20 cellular contexts compared by ENCODE assay signal in the genomic region with DNA sequence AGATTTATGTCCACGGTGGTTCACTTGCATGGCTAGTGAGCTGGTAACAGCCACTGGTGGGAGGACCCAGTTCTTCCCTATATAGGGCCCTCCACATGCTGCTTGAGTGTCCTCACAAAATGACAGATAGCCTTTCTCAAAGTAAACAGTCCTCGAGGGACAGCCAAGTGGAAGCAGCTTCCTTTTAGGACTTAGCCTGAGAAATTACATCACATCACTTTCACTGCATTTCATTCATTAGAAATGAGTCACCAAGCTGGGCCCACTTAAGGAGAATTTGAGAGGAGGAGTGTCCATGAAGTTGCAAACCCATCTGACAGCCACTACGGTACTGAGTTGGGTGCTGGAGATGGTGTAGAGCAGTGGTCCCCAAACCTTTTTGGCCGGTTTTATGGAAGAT. TPM values are rescaled to one million over a fixed set of nuclear protein-coding genes. Genes with fewer than 3 reads are reported as not detected.
DNase-seq lines count a peak whose midpoint lies in the region; ATAC-seq, FAIRE-seq and TF ChIP-seq lines count a peak whose summit lies in the region.
"Had no signal": no experiment of that assay in that cellular context is flagged by ENCODE, and none has a peak within 500 bp of the region (broad histone marks: within the 10 kb centered on the region; RNA-seq: fewer than 3 reads in every experiment).

No MANE protein-coding gene starts in this region.

- H3K36me3 Mint-ChIP-seq in mesothelial cell of epicardium = no peaks in the 10 kb centered on the region
- H3K36me3 Mint-ChIP-seq: activated naive CD8-positive, alpha-beta T cell treated with anti-CD3 and anti-CD28 coated beads for 36 hours had no signal

- TF ChIP-seq CTCF in K562 (IDR thresholded peaks at IDR 0.05 in 2 of 3, conservative IDR thresholded peaks at IDR 0.05 in 1 of 3; ENCODE audit: insufficient read depth in 2 of 3, low read depth in 1 of 3, low read length in 3 of 3) = no peak
- no peak for TF ChIP-seq CTCF in mesothelial cell of epicardium (IDR thresholded peaks at IDR 0.05; ENCODE audit: unreplicated experiment)
- TF ChIP-seq CTCF in D721Med (IDR thresholded peaks at IDR 0.05; ENCODE audit: insufficient read depth, missing control alignments) = no peak

- H3K79me2 ChIP-seq in K562 (ENCODE audit: control insufficient read depth, insufficient read depth, low read length) = no peaks in the 10 kb centered on the region

- peaks cover 6% of the 10 kb centered on the region for H3K9me3 Mint-ChIP-seq in mesothelial cell of epicardium
- H3K9me3 Mint-ChIP-seq in stimulated activated naive CD8-positive, alpha-beta T cell treated with anti-CD3 and anti-CD28 coated beads, Interleukin-15, amount 100 ng/mL, for 72 hours = peaks cover 4 to 7% of the 10 kb centered on the region in 2 donors
- H3K9me3 Mint-ChIP-seq: activated naive CD8-positive, alpha-beta T cell treated with anti-CD3 and anti-CD28 coated beads for 36 hours; activated T-cell treated with anti-CD3 and anti-CD28 coated beads, Interleukin-2, amount 50 U/mL, for 4 hours had no signal

- intact Hi-C loops in K562 (cut with micrococcal nuclease) = no loop called here

- DNase-seq in EH (ENCODE audit: low read depth) = peak; percentile 8
- peak; percentile 20 for DNase-seq in LoVo (ENCODE audit: low spot score)
- peak in 1 of 4 experiments; percentile 7 for DNase-seq in K562 (ENCODE audit: extremely low read depth in 1 of 4, low spot score in 3 of 4)
- DNase-seq in mesothelial cell of epicardium (ENCODE audit: low spot score in 2 of 2, unreplicated experiment in 2 of 2) = no peak
- no peak for DNase-seq in stimulated activated naive CD8-positive, alpha-beta T cell treated with anti-CD3 and anti-CD28 coated beads, Interleukin-15, amount 100 ng/mL, for 72 hours
- DNase-seq in D721Med (ENCODE audit: insufficient read length, low spot score) = no peak
- DNase-seq: activated CD4-positive, alpha-beta T cell treated with anti-CD3 and anti-CD28 coated beads, Interleukin-2, amount 50 U/mL, for 48 hours; activated naive CD8-positive, alpha-beta T cell treated with anti-CD3 and anti-CD28 coated beads for 36 hours; activated T-cell treated with anti-CD3 and anti-CD28 coated beads, Interleukin-2, amount 50 U/mL, for 4 hours; esophagus squamous epithelium; left ventricle myocardium inferior; NCI-H1930; NCI-H526 treated with DMSO at 0.1 percent for 48 hours; pancreas had no signal

- H3K4me3 Mint-ChIP-seq in mesothelial cell of epicardium = no peak overlapping the region
- H3K4me3 Mint-ChIP-seq in stimulated activated naive CD8-positive, alpha-beta T cell treated with anti-CD3 and anti-CD28 coated beads, Interleukin-15, amount 100 ng/mL, for 72 hours = no peak overlapping the region
- H3K4me3 Mint-ChIP-seq: activated naive CD8-positive, alpha-beta T cell treated with anti-CD3 and anti-CD28 coated beads for 36 hours; activated T-cell treated with anti-CD3 and anti-CD28 coated beads, Interleukin-2, amount 50 U/mL, for 4 hours had no signal

- in situ Hi-C loops in K562 (cut with MboI) = no loop called here

- H3K27me3 ChIP-seq in K562 (ENCODE audit: control insufficient read depth in 2 of 2, insufficient read depth in 2 of 2, low read length in 2 of 2) = no peaks in the 10 kb centered on the region
- H3K27me3 ChIP-seq: BLaER1, pancreas had no signal

- no peak overlapping the region for H3K4me3 ChIP-seq in K562
- H3K4me3 ChIP-seq: BLaER1, esophagus squamous epithelium, left ventricle myocardium inferior, pancreas, skin epidermis, thoracic aorta had no signal

- peak overlapping the region; percentile 58 for H3K27ac Mint-ChIP-seq in mesothelial cell of epicardium
- H3K27ac Mint-ChIP-seq in stimulated activated naive CD8-positive, alpha-beta T cell treated with anti-CD3 and anti-CD28 coated beads, Interleukin-15, amount 100 ng/mL, for 72 hours = no peak overlapping the region
- H3K27ac Mint-ChIP-seq: activated naive CD8-positive, alpha-beta T cell treated with anti-CD3 and anti-CD28 coated beads for 36 hours had no signal

- no peaks in the 10 kb centered on the region for H3K9me3 ChIP-seq in K562 (replicated peaks; ENCODE audit: control insufficient read depth, insufficient read depth, low read depth, low read length)
- H3K9me3 ChIP-seq: BLaER1, esophagus squamous epithelium, left ventricle myocardium inferior, pancreas, thoracic aorta had no signal

- no peak for TF ChIP-seq EP300 in K562 (IDR thresholded peaks at IDR 0.05; ENCODE audit: low read length)

- no peak overlapping the region for H2AFZ ChIP-seq in K562 (ENCODE audit: low read depth, low read length)

- no TSS peak for BruUV-seq in K562 (replicated peaks; lab: Mats Ljungman, UMichigan)

- 32% methylated on average over 4 of the region's 4 CpGs for WGBS in K562 (ENCODE audit: insufficient coverage, low coverage, missing lambda C conversion rate)

- H3K9ac ChIP-seq in K562 (ENCODE audit: insufficient read depth in 1 of 2, low read depth in 2 of 2, low read length in 2 of 2) = no peak overlapping the region
- H3K9ac ChIP-seq: BLaER1 had no signal

- 0 out of 3 replicates have a peak, but pooled peaks cover 8% of the 10 kb centered on the region for H3K36me3 ChIP-seq in K562 (ENCODE audit: control insufficient read depth, insufficient read depth, low read length)
- H3K36me3 ChIP-seq: BLaER1, esophagus squamous epithelium, left ventricle myocardium inferior, pancreas, thoracic aorta had no signal

- POLR2A ChIA-PET in K562 (lab: Yijun Ruan, JAX) = interaction anchor here (0.7 kb wide), 1 partner anchor 30 kb away, joined by 3 read pairs; no protein-coding TSS in a partner anchor

- TF ChIP-seq RAD21 in K562 (CRISPR knock-in tag; conservative IDR thresholded peaks at IDR 0.05 in 1 of 2, IDR thresholded peaks at IDR 0.05 in 1 of 2) = no peak

- H3K4me1 ChIP-seq in K562 (replicated peaks in 1 of 2; ENCODE audit: control insufficient read depth in 2 of 2, insufficient read depth in 2 of 2, low read length in 2 of 2) = peaks cover 0 to 8% of the 10 kb centered on the region in 2 experiments; a peak in 2 of 5 replicates
- H3K4me1 ChIP-seq: BLaER1, esophagus squamous epithelium, left ventricle myocardium inferior, pancreas had no signal

- H3K9me1 ChIP-seq in K562 (ENCODE audit: control insufficient read depth, insufficient read depth, low read length) = no peaks in the 10 kb centered on the region

- H4K20me1 ChIP-seq in K562 (replicated peaks; ENCODE audit: control insufficient read depth, insufficient read depth, low read length) = no peaks in the 10 kb centered on the region
- H4K20me1 ChIP-seq: BLaER1 had no signal

- peaks cover 1% of the 10 kb centered on the region for H3K27me3 Mint-ChIP-seq in mesothelial cell of epicardium (ENCODE audit: low read depth)
- peaks cover 14% of the 10 kb centered on the region for H3K27me3 Mint-ChIP-seq in stimulated activated naive CD8-positive, alpha-beta T cell treated with anti-CD3 and anti-CD28 coated beads, Interleukin-15, amount 100 ng/mL, for 72 hours

- ATAC-seq in K562 (no peak), HG03521 (IDR thresholded peaks at IDR 0.05; ENCODE audit: unreplicated experiment) (no peak), HG03342 (IDR thresholded peaks at IDR 0.05; ENCODE audit: unreplicated experiment) (no peak)
- no peak for ATAC-seq in stimulated activated naive CD8-positive, alpha-beta T cell treated with anti-CD3 and anti-CD28 coated beads, Interleukin-15, amount 100 ng/mL, for 72 hours
- ATAC-seq: activated T-cell treated with anti-CD3 and anti-CD28 coated beads, Interleukin-2, amount 50 U/mL, for 4 hours; pancreas had no signal

- no peak overlapping the region for H3K27ac ChIP-seq in K562 (ENCODE audit: extremely low read depth, low read depth, low read length)
- H3K27ac ChIP-seq: BLaER1, esophagus squamous epithelium, left ventricle myocardium inferior, pancreas, skin epidermis, thoracic aorta had no signal

- H3K4me2 ChIP-seq in K562 (ENCODE audit: insufficient read depth, low read length) = no peak overlapping the region
- H3K4me2 ChIP-seq: BLaER1 had no signal

- no peak for FAIRE-seq in K562 (lab: Jason Lieb, UNC)
- no peak for FAIRE-seq in D721Med (lab: Jason Lieb, UNC)
- FAIRE-seq: pancreas had no signal

- CTCF ChIA-PET in K562 (lab: Yijun Ruan, JAX; ENCODE audit: low intra/inter-chr PET ratio) = no interaction called here

- H3K4me1 Mint-ChIP-seq in mesothelial cell of epicardium = peaks cover 22% of the 10 kb centered on the region
- no peaks in the 10 kb centered on the region for H3K4me1 Mint-ChIP-seq in stimulated activated naive CD8-positive, alpha-beta T cell treated with anti-CD3 and anti-CD28 coated beads, Interleukin-15, amount 100 ng/mL, for 72 hours
- H3K4me1 Mint-ChIP-seq: activated naive CD8-positive, alpha-beta T cell treated with anti-CD3 and anti-CD28 coated beads for 36 hours had no signal

- TF ChIP-seq POLR2A in K562 (conservative IDR thresholded peaks at IDR 0.05) = no peak

RNA-seq across cellular contexts. Expression of a gene that starts 7.0 kb away (rescaled TPM):
- 0.23 and 0.28 TPM in 2 replicates for total RNA-seq in K562 (2011; cell fraction: chromatin; rRNA removed; ENCODE audit: low replicate concordance)
- total RNA-seq in K562 (2011; cell fraction: nucleolus; rRNA removed) = 0.39 and 0.50 TPM in 2 replicates
- 0.23 and 0.51 TPM in 2 replicates for total RNA-seq in K562 (2011; cell fraction: nucleoplasm; rRNA removed)
- total RNA-seq in K562 (2014; rRNA removed) (0.05 and 0.16 TPM in 2 replicates), K562 (2014; rRNA removed; fragmentation: Illumina TruSeq; extraction: Trizol) (0.06 and 0.07 TPM in 2 replicates), K562 (2015; rRNA removed; fragmentation: Illumina TruSeq; extraction: Trizol) (0.19 and 0.36 TPM in 2 replicates), K562 (2021) (0.07 and 0.18 TPM in 2 replicates), mesothelial cell of epicardium (1.9 to 2.6 TPM (median 2.5 TPM) in 3 replicates)
- polyA plus RNA-seq in K562 (2011; rRNA removed) (0.08 and 0.25 TPM in 2 replicates), K562 (2014; fragmentation: Illumina TruSeq; extraction: Trizol) (0.09 TPM in 1 of 2 replicates, not detected in the other), K562 (2014; fragmentation: Nextera tagmentation; extraction: Ambion mirVana) (under 1 TPM; 0.03 to 0.06 TPM), K562 (2014; rRNA removed) (0.11 and 0.12 TPM in 2 replicates)
- 0.13 and 0.42 TPM in 2 replicates for polyA plus RNA-seq in K562 (2011; cell fraction: cytosol; rRNA removed)
- 0.04 and 0.18 TPM in 2 replicates for polyA plus RNA-seq in K562 (2011; cell fraction: nucleus; rRNA removed)
- polyA plus RNA-seq in K562 (2012) = 0.39 and 0.76 TPM in 2 replicates
- 0.15 and 0.28 TPM in 2 replicates for polyA minus RNA-seq in K562 (2011; rRNA and poly(A)+ RNA removed)
- 0.38 TPM in 1 of 2 replicates, not detected in the other for polyA minus RNA-seq in K562 (2011; cell fraction: cytosol; rRNA and poly(A)+ RNA removed)
- 0.22 and 0.27 TPM in 2 replicates for polyA minus RNA-seq in K562 (2011; cell fraction: nucleus; rRNA and poly(A)+ RNA removed)
- total RNA-seq: activated naive CD8-positive, alpha-beta T cell treated with anti-CD3 and anti-CD28 coated beads for 36 hours; activated T-cell treated with anti-CD3 and anti-CD28 coated beads, Interleukin-2, amount 50 U/mL, for 4 hours; esophagus squamous epithelium; HT-29; left ventricle myocardium inferior; thoracic aorta had no signal

Comparison
In these comparisons a context has a peak if more than half of its experiments do, and no peak if none do; other contexts are left out.
1. DNase-seq: peak in EH (single experiment) and LoVo (single experiment); none in mesothelial cell of epicardium (0 of 2), stimulated activated naive CD8-positive, alpha-beta T cell treated with anti-CD3 and anti-CD28 coated beads, Interleukin-15, amount 100 ng/mL, for 72 hours (0 of 2) and D721Med (single experiment).